Comparison of ENCODE assay signal across 14 cellular contexts in the genomic region with DNA sequence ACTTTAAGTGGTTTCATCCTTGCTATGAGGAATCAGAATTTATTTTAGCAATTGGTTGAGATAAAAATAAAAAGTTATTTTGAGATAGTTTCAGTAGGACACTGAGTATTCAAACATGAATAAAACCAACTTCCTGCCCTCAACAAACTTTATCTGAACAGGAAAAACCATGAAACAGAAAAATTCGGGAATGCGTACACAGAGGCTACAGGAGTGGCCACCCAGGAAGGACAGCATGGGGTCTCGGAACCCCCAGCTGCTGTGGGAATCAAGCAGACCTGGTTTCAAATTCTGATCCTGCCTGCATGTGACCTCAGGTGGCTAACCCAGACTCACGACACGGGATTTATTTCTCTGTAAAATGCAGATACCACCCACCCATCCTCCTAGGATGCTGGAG. TPM values are rescaled to one million over a fixed set of nuclear protein-coding genes. Genes with fewer than 3 reads are reported as not detected.
"Had no signal": no experiment of that assay in that cellular context is flagged by ENCODE, and none has a peak within 500 bp of the region (broad histone marks: within the 10 kb centered on the region; RNA-seq: fewer than 3 reads in every experiment).

No MANE protein-coding gene starts in this region.

- H3K4me2 ChIP-seq: hepatocyte had no signal

- H3K4me3 ChIP-seq: hepatocyte, right atrium auricular region, skin epidermis, tibial nerve, vagina had no signal

- H3K27ac ChIP-seq: hepatocyte, right atrium auricular region, skin epidermis, tibial nerve, vagina had no signal

- H3K4me1 Mint-ChIP-seq: brain, endodermal cell had no signal

- H3K27me3 ChIP-seq: hepatocyte, right atrium auricular region, tibial nerve, vagina had no signal

- H3K4me3 Mint-ChIP-seq: activated CD4-positive, alpha-beta memory T cell treated with anti-CD3 and anti-CD28 coated beads for 36 hours; activated naive CD4-positive, alpha-beta T cell treated with anti-CD3 and anti-CD28 coated beads, Interleukin-2, amount 50 U/mL, for 24 hours; brain; endodermal cell had no signal

- H3K79me2 ChIP-seq: hepatocyte had no signal

- H3K36me3 ChIP-seq: right atrium auricular region, tibial nerve, vagina had no signal

- H3K27ac Mint-ChIP-seq: activated CD4-positive, alpha-beta memory T cell treated with anti-CD3 and anti-CD28 coated beads for 36 hours; brain; endodermal cell had no signal

- H3K9me3 ChIP-seq: vagina had no signal

- H3K36me3 Mint-ChIP-seq: activated naive CD4-positive, alpha-beta T cell treated with anti-CD3 and anti-CD28 coated beads, Interleukin-2, amount 50 U/mL, for 24 hours; brain had no signal

- H3K9me3 Mint-ChIP-seq: activated naive CD4-positive, alpha-beta T cell treated with anti-CD3 and anti-CD28 coated beads, Interleukin-2, amount 50 U/mL, for 24 hours had no signal

- DNase-seq: activated CD4-positive, alpha-beta memory T cell treated with anti-CD3 and anti-CD28 coated beads for 36 hours; activated CD4-positive, CD25-positive, alpha-beta regulatory T cell treated with anti-CD3 and anti-CD28 coated beads, Interleukin-2, amount 50 U/mL, for 72 hours; amniotic stem cell; dermis blood vessel endothelial cell; endodermal cell; erythroblast; kidney had no signal

- H2AFZ ChIP-seq: hepatocyte had no signal

- H3K27me3 Mint-ChIP-seq: activated CD4-positive, alpha-beta memory T cell treated with anti-CD3 and anti-CD28 coated beads for 36 hours; activated naive CD4-positive, alpha-beta T cell treated with anti-CD3 and anti-CD28 coated beads, Interleukin-2, amount 50 U/mL, for 24 hours had no signal

RNA-seq across cellular contexts. Expression of gene GRID1, which starts 49.0 kb away (rescaled TPM):
- total RNA-seq: activated CD4-positive, alpha-beta memory T cell treated with anti-CD3 and anti-CD28 coated beads for 36 hours; dermis blood vessel endothelial cell had no signal
